8 cellular contexts compared by ENCODE assay signal in genomic region chr14:80055912-80056801, GRCh38.
DNase-seq lines count a peak whose midpoint lies in the region; ATAC-seq, FAIRE-seq and TF ChIP-seq lines count a peak whose summit lies in the region.

No MANE protein-coding gene starts in this region.

- FAIRE-seq in kidney (lab: Jason Lieb, UNC) = no peak

- no peaks in the 10 kb centered on the region for H3F3A ChIP-seq in GM23248 (ENCODE audit: insufficient read depth)

- peak overlapping the region; percentile 64 for H2AFZ ChIP-seq in GM23248

- POLR2A ChIA-PET in MCF 10A (lab: Yijun Ruan, JAX) = interaction anchor here (0.8 to 1.1 kb wide), 3 partner anchors 14 to 531 kb away, joined by 3 read pairs; no protein-coding TSS in a partner anchor

- H3K9me3 ChIP-seq in GM23248 (ENCODE audit: low read depth) (no peaks in the 10 kb centered on the region), kidney (ENCODE audit: control insufficient read depth in 1 of 2, low read length in 2 of 2) (no peaks in the 10 kb centered on the region)

- no peaks in the 10 kb centered on the region for H3K9me2 ChIP-seq in GM23248 (ENCODE audit: insufficient read depth)

- no peak overlapping the region for H3K27ac ChIP-seq in GM23248
- H3K27ac ChIP-seq in kidney (ENCODE audit: low read depth in 2 of 2, low read length in 2 of 2) = no peak overlapping the region

- H3K4me1 Mint-ChIP-seq in MCF 10A (ENCODE audit: insufficient read depth, unreplicated experiment) (peaks cover 5% of the 10 kb centered on the region), type B pancreatic cell (ENCODE audit: unreplicated experiment) (peaks cover 5% of the 10 kb centered on the region)
- H3K4me1 Mint-ChIP-seq in activated CD8-positive, alpha-beta memory T cell treated with anti-CD3 and anti-CD28 coated beads, Interleukin-2, amount 10 ng/mL, durations not matched to agents 7 days and 5 days = no peaks in the 10 kb centered on the region

- ATAC-seq in GM21825 (IDR thresholded peaks at IDR 0.05; ENCODE audit: unreplicated experiment) = no peak
- no peak for ATAC-seq in activated CD8-positive, alpha-beta memory T cell treated with anti-CD3 and anti-CD28 coated beads, Interleukin-2, amount 10 ng/mL, durations not matched to agents 7 days and 5 days

- no peak overlapping the region for H3K4me2 ChIP-seq in GM23248 (ENCODE audit: unreplicated experiment)

- no peaks in the 10 kb centered on the region for H3K27me3 ChIP-seq in GM23248 (replicated peaks; ENCODE audit: insufficient read depth)

- H3K4me3 Mint-ChIP-seq in MCF 10A (ENCODE audit: unreplicated experiment) (no peak overlapping the region), type B pancreatic cell (no peak overlapping the region)
- no peak overlapping the region for H3K4me3 Mint-ChIP-seq in activated CD8-positive, alpha-beta memory T cell treated with anti-CD3 and anti-CD28 coated beads, Interleukin-2, amount 10 ng/mL, durations not matched to agents 7 days and 5 days

- WGBS in GM23248 (ENCODE audit: low coverage in 1 of 2, low lambda C conversion rate in 2 of 2, missing lambda C conversion rate in 2 of 2), 2 experiments = 33 to 34% methylated on average over 8 of the region's 8 CpGs

- in situ Hi-C loops in GM23248 (cut with MboI) = loop anchor here (25.0 kb wide), 1 partner anchor 781 kb away; no protein-coding TSS in a partner anchor

- no peaks in the 10 kb centered on the region for H4K20me1 ChIP-seq in GM23248 (ENCODE audit: insufficient read depth)

- TF ChIP-seq CTCF in MCF 10A (IDR thresholded peaks at IDR 0.05; ENCODE audit: unreplicated experiment) (peak; percentile 82), kidney (IDR thresholded peaks at IDR 0.05; ENCODE audit: borderline replicate concordance, extremely low read depth, insufficient read depth) (peak; percentile 73), type B pancreatic cell (conservative IDR thresholded peaks at IDR 0.05) (peak; percentile 87)

- H3K27ac Mint-ChIP-seq in MCF 10A (ENCODE audit: low read depth, unreplicated experiment) (no peak overlapping the region), type B pancreatic cell (no peak overlapping the region)
- no peak overlapping the region for H3K27ac Mint-ChIP-seq in activated CD8-positive, alpha-beta memory T cell treated with anti-CD3 and anti-CD28 coated beads, Interleukin-2, amount 10 ng/mL, durations not matched to agents 7 days and 5 days

- H3K27me3 Mint-ChIP-seq in MCF 10A (ENCODE audit: insufficient read depth, unreplicated experiment) = no peaks in the 10 kb centered on the region
- peaks cover 3% of the 10 kb centered on the region for H3K27me3 Mint-ChIP-seq in type B pancreatic cell
- H3K27me3 Mint-ChIP-seq in activated CD8-positive, alpha-beta memory T cell treated with anti-CD3 and anti-CD28 coated beads, Interleukin-2, amount 10 ng/mL, durations not matched to agents 7 days and 5 days = no peaks in the 10 kb centered on the region

- no peaks in the 10 kb centered on the region for H3K79me2 ChIP-seq in GM23248 (ENCODE audit: insufficient read depth)

- intact Hi-C loops in MCF 10A (cut with micrococcal nuclease) (loop anchor here (1.0 to 10.0 kb wide), 6 partner anchors 157 to 1409 kb away; no protein-coding TSS in a partner anchor), kidney (cut with DNase I) (no loop called here)

- DNase-seq in AG20443 (ENCODE audit: low spot score) (peak; percentile 75), GM23248 (peak; percentile 73), NCI-H446 treated with DMSO at 0.1 percent for 48 hours (lab: John Stamatoyannopoulos, UW) (peak; percentile 64), MCF 10A (ENCODE audit: unreplicated experiment) (peak; percentile 64), kidney (no peak), type B pancreatic cell (ENCODE audit: extremely low spot score, unreplicated experiment) (no peak)
- no peak for DNase-seq in activated CD8-positive, alpha-beta memory T cell treated with anti-CD3 and anti-CD28 coated beads, Interleukin-2, amount 10 ng/mL, durations not matched to agents 7 days and 5 days

- no peak overlapping the region for H3K4me3 ChIP-seq in GM23248
- no peak overlapping the region for H3K4me3 ChIP-seq in kidney (ENCODE audit: low read length in 2 of 2)

- CTCF ChIA-PET in MCF 10A (lab: Yijun Ruan, JAX) = interaction anchor here (0.6 to 5.1 kb wide), 61 partner anchors 10 to 1154 kb away, joined by 3 to 52 read pairs (median 3); no protein-coding TSS in a partner anchor
- CTCF ChIA-PET in activated CD8-positive, alpha-beta memory T cell treated with anti-CD3 and anti-CD28 coated beads, Interleukin-2, amount 10 ng/mL, durations not matched to agents 7 days and 5 days (lab: Charles Lee) = interaction anchor here (1.0 to 1.9 kb wide), 2 partner anchors 85 to 794 kb away, joined by 4 read pairs; no protein-coding TSS in a partner anchor

- no TSS peak for BruUV-seq in MCF 10A (replicated peaks; lab: Mats Ljungman, UMichigan)

- H3K36me3 ChIP-seq in GM23248 (ENCODE audit: low read depth) = no peaks in the 10 kb centered on the region
- H3K36me3 ChIP-seq in kidney (ENCODE audit: control insufficient read depth in 1 of 2, insufficient read depth in 2 of 2, low read length in 2 of 2) = no peaks in the 10 kb centered on the region

- H3K4me1 ChIP-seq in GM23248 (ENCODE audit: insufficient read depth) = 0 out of 2 replicates have a peak, but pooled peaks cover 3% of the 10 kb centered on the region
- H3K4me1 ChIP-seq in kidney (ENCODE audit: control insufficient read depth in 1 of 2, insufficient read depth in 1 of 2, low read depth in 1 of 2, low read length in 2 of 2) = no peaks in the 10 kb centered on the region

- H3K36me3 Mint-ChIP-seq in MCF 10A (ENCODE audit: insufficient read depth, unreplicated experiment) (no peaks in the 10 kb centered on the region), type B pancreatic cell (no peaks in the 10 kb centered on the region)
- H3K36me3 Mint-ChIP-seq in activated CD8-positive, alpha-beta memory T cell treated with anti-CD3 and anti-CD28 coated beads, Interleukin-2, amount 10 ng/mL, durations not matched to agents 7 days and 5 days = no peaks in the 10 kb centered on the region

- H3K9me3 Mint-ChIP-seq in MCF 10A (ENCODE audit: unreplicated experiment) = no peaks in the 10 kb centered on the region
- no peaks in the 10 kb centered on the region for H3K9me3 Mint-ChIP-seq in type B pancreatic cell
- no peaks in the 10 kb centered on the region for H3K9me3 Mint-ChIP-seq in activated CD8-positive, alpha-beta memory T cell treated with anti-CD3 and anti-CD28 coated beads, Interleukin-2, amount 10 ng/mL, durations not matched to agents 7 days and 5 days (ENCODE audit: low read depth)

- H3K9ac ChIP-seq in GM23248 (no peak overlapping the region), kidney (ENCODE audit: low read length in 2 of 2) (no peak overlapping the region)

Comparison
In these comparisons a context has a peak if more than half of its experiments do, and no peak if none do; other contexts are left out.
1. DNase-seq: peak in AG20443 (single experiment), GM23248 (single experiment), NCI-H446 treated with DMSO at 0.1 percent for 48 hours (single experiment) and MCF 10A (single experiment); none in kidney (single experiment), type B pancreatic cell (single experiment) and activated CD8-positive, alpha-beta memory T cell treated with anti-CD3 and anti-CD28 coated beads, Interleukin-2, amount 10 ng/mL, durations not matched to agents 7 days and 5 days (single experiment).
2. Peak in every context shown above with its lines, with median percentiles within 50 percentile points of each other: CTCF ChIP-seq.